Comparison of ENCODE assay signal across 8 cellular contexts in genomic region chr19:18636183-18636968, GRCh38. TPM values are rescaled to one million over a fixed set of nuclear protein-coding genes. Genes with fewer than 3 reads are reported as not detected.
DNase-seq lines count a peak whose midpoint lies in the region; ATAC-seq and TF ChIP-seq lines count a peak whose summit lies in the region.

No MANE protein-coding gene starts in this region.

- H3K4me1 Mint-ChIP-seq in Caco-2 (ENCODE audit: low read depth, unreplicated experiment): peaks cover 15% of the 10 kb centered on the region

- H3K4me2 ChIP-seq in OCI-LY1 (ENCODE audit: low read length): peak overlapping the region; percentile 68

- no peaks in the 10 kb centered on the region for H3K9me3 Mint-ChIP-seq in Caco-2 (ENCODE audit: unreplicated experiment)

- no peak overlapping the region for H2AFZ ChIP-seq in OCI-LY1 (ENCODE audit: low read length)

- TF ChIP-seq CTCF in Caco-2 (IDR thresholded peaks at IDR 0.05; ENCODE audit: insufficient read depth in 1 of 2, low read depth in 1 of 2, low read length in 1 of 2, severe bottlenecking in 1 of 2, unreplicated experiment in 1 of 2): no peak
- no peak for TF ChIP-seq CTCF in OCI-LY1 (IDR thresholded peaks at IDR 0.05; ENCODE audit: low read length)
- no peak for TF ChIP-seq CTCF in epithelial cell of esophagus (IDR thresholded peaks at IDR 0.05; ENCODE audit: insufficient read depth, low read depth, low read length, missing control alignments)

- peak; percentile 81 for ATAC-seq in GM21515 (IDR thresholded peaks at IDR 0.05; ENCODE audit: unreplicated experiment)

- H3K4me1 ChIP-seq in Caco-2 (peaks cover 15% of the 10 kb centered on the region), HUES6 (ENCODE audit: control insufficient read depth, insufficient read depth, low read length) (0 out of 2 replicates have a peak, but pooled peaks cover 4% of the 10 kb centered on the region), OCI-LY1 (ENCODE audit: insufficient read depth, low read length, severe bottlenecking) (peaks cover 13% of the 10 kb centered on the region)

- H3K4me3 ChIP-seq in Caco-2 (ENCODE audit: low read depth, low read length) (peak overlapping the region; percentile 98), HUES6 (ENCODE audit: low read depth, low read length) (peak overlapping the region; percentile 96), OCI-LY1 (ENCODE audit: low read depth, low read length, poor library complexity, severe bottlenecking) (peak overlapping the region; percentile 59), epithelial cell of esophagus (ENCODE audit: low read length) (peak overlapping the region; percentile 39)

- H3K36me3 ChIP-seq in Caco-2 (ENCODE audit: control insufficient read depth, insufficient read depth, low read length) (no peaks in the 10 kb centered on the region), HUES6 (ENCODE audit: control insufficient read depth, insufficient read depth, low read length) (no peaks in the 10 kb centered on the region), OCI-LY1 (ENCODE audit: insufficient read depth, low read length) (no peaks in the 10 kb centered on the region)

- no peaks in the 10 kb centered on the region for H3K9me2 ChIP-seq in OCI-LY1 (ENCODE audit: low read depth, low read length)

- H3K27me3 ChIP-seq in Caco-2 (replicated peaks; ENCODE audit: control insufficient read depth, insufficient read depth, low read length) (no peaks in the 10 kb centered on the region), HUES6 (ENCODE audit: control insufficient read depth, insufficient read depth, low read length) (peaks cover 12% of the 10 kb centered on the region), OCI-LY1 (ENCODE audit: insufficient read depth, low read length) (0 out of 2 replicates have a peak, but pooled peaks cover 6% of the 10 kb centered on the region)

- H3K27me3 Mint-ChIP-seq in Caco-2 (ENCODE audit: insufficient read depth, unreplicated experiment): peaks cover 6% of the 10 kb centered on the region

- intact Hi-C loops in Caco-2 (cut with micrococcal nuclease; ENCODE audit: unreplicated experiment): loop anchor here (1.0 to 2.0 kb wide), 2 partner anchors 48 to 114 kb away; partner anchors contain the start of genes ELL and REX1BD

- POLR2A ChIA-PET in Caco-2 (lab: Charles Lee): no interaction called here

- H3K79me2 ChIP-seq in OCI-LY1 (ENCODE audit: insufficient read depth, low read length): no peaks in the 10 kb centered on the region

- no peaks in the 10 kb centered on the region for H3F3A ChIP-seq in OCI-LY1 (ENCODE audit: insufficient read depth, low read length)

- peaks cover 9% of the 10 kb centered on the region for H3K36me3 Mint-ChIP-seq in Caco-2 (ENCODE audit: insufficient read depth, unreplicated experiment)

- DNase-seq in Caco-2 (peak; percentile 98 to 99), activated T-cell treated with anti-CD3 and anti-CD28 coated beads for 1 hour (ENCODE audit: low read depth) (peak; percentile 100), epithelial cell of esophagus (ENCODE audit: low read depth) (peak; percentile 99), middle frontal gyrus (ENCODE audit: extremely low spot score, low spot score) (peak; percentile 88)
- DNase-seq in stimulated activated CD8-positive, alpha-beta memory T cell treated with anti-CD3 and anti-CD28 coated beads, Interleukin-15, amount 100 ng/mL, for 48 hours (ENCODE audit: low read depth in 2 of 2): peak; percentile 92 to 95

- H3K27ac Mint-ChIP-seq in Caco-2 (ENCODE audit: unreplicated experiment): peak overlapping the region; percentile 69

- H3K27ac ChIP-seq in HUES6 (ENCODE audit: low read depth, low read length) (no peak overlapping the region), OCI-LY1 (ENCODE audit: low read depth, low read length, poor library complexity, severe bottlenecking) (no peak overlapping the region)

- peak overlapping the region; percentile 76 for H3K4me3 Mint-ChIP-seq in Caco-2 (ENCODE audit: unreplicated experiment)

- CTCF ChIA-PET in Caco-2 (lab: Charles Lee): no interaction called here

- no TSS peak for BruUV-seq in Caco-2 (replicated peaks; lab: Mats Ljungman, UMichigan)

- no peaks in the 10 kb centered on the region for H4K20me1 ChIP-seq in OCI-LY1 (ENCODE audit: insufficient read depth, low read length)

- H3K9me3 ChIP-seq in Caco-2 (no peaks in the 10 kb centered on the region), HUES6 (ENCODE audit: control insufficient read depth, insufficient read depth, low read depth, low read length) (no peaks in the 10 kb centered on the region), OCI-LY1 (ENCODE audit: low read length) (no peaks in the 10 kb centered on the region)

- peak overlapping the region; percentile 35 for H3K9ac ChIP-seq in HUES6 (ENCODE audit: low read length)
- no peak overlapping the region for H3K9ac ChIP-seq in OCI-LY1 (ENCODE audit: low read length)

RNA-seq across cellular contexts. Expression of gene KLHL26, which starts 0.5 kb away (rescaled TPM):
- total RNA-seq in Caco-2 (2022): 7.9 and 9.8 TPM in 2 replicates

RNA-seq across cellular contexts. Expression of gene TMEM59L, which starts 23.7 kb away (rescaled TPM):
- total RNA-seq in Caco-2 (2022): 0.25 TPM in 1 of 2 replicates, not detected in the other

RNA-seq across cellular contexts. Expression of gene CRLF1, which starts 29.8 kb away (rescaled TPM):
- 0.61 and 2.6 TPM in 2 replicates for total RNA-seq in Caco-2 (2022)

RNA-seq across cellular contexts. Expression of gene CRTC1, which starts 47.1 kb away (rescaled TPM):
- total RNA-seq in Caco-2 (2022): 12.0 and 13.8 TPM in 2 replicates

RNA-seq across cellular contexts. Expression of gene REX1BD, which starts 47.8 kb away (rescaled TPM):
- 44.8 and 48.3 TPM in 2 replicates for total RNA-seq in Caco-2 (2022)

Comparison
In these comparisons a context has a peak if more than half of its experiments do, and no peak if none do; other contexts are left out.
1. H3K4me3 ChIP-seq: peak in every context shown above with its lines; median percentile 98 in Caco-2; 96 in HUES6; 59 in OCI-LY1; 39 in epithelial cell of esophagus.